ENCODE assay signal across 32 cellular contexts in the genomic region with DNA sequence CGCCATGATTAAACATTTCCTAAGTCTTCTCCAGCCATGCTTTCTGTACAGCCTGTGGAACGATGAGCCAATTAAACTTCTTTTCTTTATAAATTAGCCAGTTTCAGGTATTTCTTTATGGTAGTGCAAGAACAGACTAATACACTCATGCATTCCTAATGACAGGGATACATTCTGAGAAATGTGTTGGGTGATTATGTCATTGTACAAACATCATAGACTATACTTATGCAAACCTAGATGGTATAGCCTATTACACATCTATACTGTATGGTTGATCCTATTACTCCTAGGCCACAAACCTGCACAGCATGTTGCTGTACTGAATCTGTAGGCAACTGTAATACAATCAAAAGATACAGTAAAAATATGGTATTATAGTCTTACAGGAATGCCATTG.
"Had no signal": no experiment of that assay in that cellular context is flagged by ENCODE, and none has a peak within 500 bp of the region (broad histone marks: within the 10 kb centered on the region; RNA-seq: fewer than 3 reads in every experiment).

No MANE protein-coding gene starts in this region.

- H3K4me1 ChIP-seq: gastrocnemius medialis, heart left ventricle had no signal

- H3K4me3 ChIP-seq: gastrocnemius medialis, heart left ventricle had no signal

- DNase-seq: activated B cell treated with CpG ODN at 0.5 μM for 24 hours; activated CD4-positive, alpha-beta memory T cell treated with anti-CD3 and anti-CD28 coated beads, Interleukin-2, amount 10 ng/mL, durations not matched to agents 7 days and 5 days; activated CD4-positive, alpha-beta T cell treated with anti-CD3 and anti-CD28 coated beads for 4 hours; activated CD4-positive, alpha-beta T cell treated with anti-CD3 and anti-CD28 coated beads, Interleukin-2, amount 10 ng/mL, durations not matched to agents 7 days and 5 days; activated CD4-positive, alpha-beta T cell treated with anti-CD3 and anti-CD28 coated beads, Interleukin-2, amount 50 U/mL, for 4 hours; activated CD8-positive, alpha-beta memory T cell treated with anti-CD3 and anti-CD28 coated beads, Interleukin-2, amount 50 U/mL, for 48 hours; activated effector memory CD4-positive, alpha-beta T cell treated with anti-CD3 and anti-CD28 coated beads, Interleukin-2, amount 50 U/mL, for 16 hours; activated naive CD4-positive, alpha-beta T cell treated with anti-CD3 and anti-CD28 coated beads for 36 hours; activated T-cell treated with anti-CD3 and anti-CD28 coated beads for 4 hours; activated T-cell treated with anti-CD3 and anti-CD28 coated beads, Interleukin-2, amount 50 U/mL, for 4 hours; amniotic stem cell; anterior cingulate cortex; brain microvascular endothelial cell; caudate nucleus; cortex of kidney; dermis blood vessel endothelial cell; effector CD4-positive, alpha-beta T cell; effector memory CD8-positive, alpha-beta T cell; foreskin fibroblast; gastrocnemius medialis; glutamatergic neuron; heart left ventricle; hypothalamus; T-helper 1 cell; T-helper 17 cell; T1000; WERI-Rb-1 had no signal

- H3K4me1 Mint-ChIP-seq: activated B cell treated with CpG ODN at 0.5 μM for 24 hours; activated CD4-positive, alpha-beta memory T cell treated with anti-CD3 and anti-CD28 coated beads, Interleukin-2, amount 10 ng/mL, durations not matched to agents 7 days and 5 days; activated CD4-positive, alpha-beta T cell treated with anti-CD3 and anti-CD28 coated beads, Interleukin-2, amount 10 ng/mL, durations not matched to agents 7 days and 5 days; T-helper 17 cell had no signal

- H3K27me3 Mint-ChIP-seq: activated B cell treated with CpG ODN at 0.5 μM for 24 hours; activated CD4-positive, alpha-beta memory T cell treated with anti-CD3 and anti-CD28 coated beads, Interleukin-2, amount 10 ng/mL, durations not matched to agents 7 days and 5 days; activated CD4-positive, alpha-beta T cell treated with anti-CD3 and anti-CD28 coated beads, Interleukin-2, amount 10 ng/mL, durations not matched to agents 7 days and 5 days; effector memory CD8-positive, alpha-beta T cell; T-helper 17 cell had no signal

- H3K4me3 Mint-ChIP-seq: activated B cell treated with CpG ODN at 0.5 μM for 24 hours; activated CD4-positive, alpha-beta memory T cell treated with anti-CD3 and anti-CD28 coated beads, Interleukin-2, amount 10 ng/mL, durations not matched to agents 7 days and 5 days; activated CD4-positive, alpha-beta T cell treated with anti-CD3 and anti-CD28 coated beads, Interleukin-2, amount 10 ng/mL, durations not matched to agents 7 days and 5 days; activated naive CD4-positive, alpha-beta T cell treated with anti-CD3 and anti-CD28 coated beads for 36 hours; activated naive CD8-positive, alpha-beta T cell; activated T-cell treated with anti-CD3 and anti-CD28 coated beads, Interleukin-2, amount 50 U/mL, for 4 hours; effector memory CD8-positive, alpha-beta T cell; T-helper 17 cell; T-helper 2 cell treated with Interferon-gamma antibody and Interleukin-4, amounts not matched to agents 5 μg/mL and 100 μg/mL, for 36 hours had no signal

- H3K27me3 ChIP-seq: brain microvascular endothelial cell, gastrocnemius medialis, heart left ventricle had no signal

- H3K9me3 ChIP-seq: gastrocnemius medialis, heart left ventricle had no signal

- H3K36me3 Mint-ChIP-seq: activated naive CD8-positive, alpha-beta T cell had no signal

- H3K36me3 ChIP-seq: brain microvascular endothelial cell, gastrocnemius medialis, heart left ventricle, WERI-Rb-1 had no signal

- ATAC-seq: activated CD4-positive, CD25-positive, alpha-beta regulatory T cell treated with anti-CD3 and anti-CD28 coated beads, Interleukin-2, amount 50 U/mL, for 24 hours; activated T-cell treated with anti-CD3 and anti-CD28 coated beads, Interleukin-2, amount 50 U/mL, for 4 hours; effector memory CD8-positive, alpha-beta T cell; esophagus mucosa; gastrocnemius medialis; heart left ventricle; T-helper 17 cell had no signal

- H3K27ac ChIP-seq: brain microvascular endothelial cell, gastrocnemius medialis, heart left ventricle, WERI-Rb-1 had no signal

- H3K9me3 Mint-ChIP-seq: activated B cell treated with CpG ODN at 0.5 μM for 24 hours; activated CD4-positive, alpha-beta memory T cell treated with anti-CD3 and anti-CD28 coated beads, Interleukin-2, amount 10 ng/mL, durations not matched to agents 7 days and 5 days; activated CD4-positive, alpha-beta T cell treated with anti-CD3 and anti-CD28 coated beads, Interleukin-2, amount 10 ng/mL, durations not matched to agents 7 days and 5 days; activated naive CD4-positive, alpha-beta T cell treated with anti-CD3 and anti-CD28 coated beads for 36 hours; activated T-helper 2 cell treated with anti-CD3 and anti-CD28 coated beads, Interferon-gamma antibody, Interleukin-2, Interleukin-4, amounts not matched to agents 10 μg/mL and 5 μg/mL and 100 μg/mL, durations not matched to agents 14 hours and 24 hours and 36 hours; T-helper 2 cell treated with Interferon-gamma antibody and Interleukin-4, amounts not matched to agents 5 μg/mL and 100 μg/mL, for 36 hours had no signal

- H3K27ac Mint-ChIP-seq: activated B cell treated with CpG ODN at 0.5 μM for 24 hours; activated CD4-positive, alpha-beta memory T cell treated with anti-CD3 and anti-CD28 coated beads, Interleukin-2, amount 10 ng/mL, durations not matched to agents 7 days and 5 days; activated CD4-positive, alpha-beta T cell treated with anti-CD3 and anti-CD28 coated beads, Interleukin-2, amount 10 ng/mL, durations not matched to agents 7 days and 5 days; activated naive CD4-positive, alpha-beta T cell treated with anti-CD3 and anti-CD28 coated beads for 36 hours; activated naive CD8-positive, alpha-beta T cell; activated T-helper 2 cell treated with anti-CD3 and anti-CD28 coated beads, Interferon-gamma antibody, Interleukin-2, Interleukin-4, amounts not matched to agents 10 μg/mL and 5 μg/mL and 100 μg/mL, durations not matched to agents 14 hours and 24 hours and 36 hours; effector memory CD8-positive, alpha-beta T cell; T-helper 17 cell; T-helper 2 cell treated with Interferon-gamma antibody and Interleukin-4, amounts not matched to agents 5 μg/mL and 100 μg/mL, for 36 hours had no signal
